ENCODE assay signal across 8 cellular contexts in genomic region chr10:30151581-30152389, GRCh38.
DNase-seq lines count a peak whose midpoint lies in the region; ATAC-seq, FAIRE-seq and TF ChIP-seq lines count a peak whose summit lies in the region.

No MANE protein-coding gene starts in this region.

- ATAC-seq in GM21786 (IDR thresholded peaks at IDR 0.05; ENCODE audit: unreplicated experiment): no peak

- TF ChIP-seq POLR2A in GM12892 (IDR thresholded peaks at IDR 0.05; ENCODE audit: low read depth, low read length): no peak

- intact Hi-C loops in posterior vena cava (cut with DNase I): no loop called here

- DNase-seq in GM12892 (ENCODE audit: insufficient read length) (no peak), NCI-H69 (lab: John Stamatoyannopoulos, UW) (peak; percentile 28), ecto neural progenitor cell (ENCODE audit: low spot score) (peak; percentile 47), posterior vena cava (ENCODE audit: low spot score) (peak; percentile 95), C1 segment of cervical spinal cord (lab: John Stamatoyannopoulos, UW) (no peak), SKM-1 (lab: John Stamatoyannopoulos, UW; ENCODE audit: unreplicated experiment) (no peak), T-helper 1 cell (no peak)

- FAIRE-seq in GM12892 (lab: Jason Lieb, UNC): peak; percentile 81

Comparison
In these comparisons a context has a peak if more than half of its experiments do, and no peak if none do; other contexts are left out.
1. DNase-seq: peak in NCI-H69 (single experiment), ecto neural progenitor cell (single experiment) and posterior vena cava (single experiment); none in GM12892 (single experiment), C1 segment of cervical spinal cord (0 of 14), SKM-1 (single experiment) and T-helper 1 cell (0 of 5).